In the genomic region with DNA sequence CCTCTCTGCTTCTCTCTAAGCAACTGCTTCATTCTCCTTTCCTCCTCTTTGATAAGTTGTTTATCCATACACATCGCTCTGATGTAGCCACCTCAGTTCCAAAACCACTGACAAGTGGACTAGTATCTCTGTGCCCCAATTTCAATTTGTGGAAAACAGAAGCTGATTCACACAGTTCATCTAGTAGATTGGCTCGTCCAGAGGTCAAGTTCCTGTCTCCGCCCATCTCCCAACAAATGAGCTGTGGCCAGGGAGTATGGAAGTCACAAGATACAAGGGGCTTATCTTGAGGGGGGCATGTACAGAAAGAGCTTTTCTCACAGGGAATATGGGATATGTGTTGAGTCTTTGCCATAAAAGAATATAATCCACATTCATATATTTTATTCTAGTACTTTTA, we compare ENCODE assay signal across 37 cellular contexts.
"Had no signal": no experiment of that assay in that cellular context is flagged by ENCODE, and none has a peak within 500 bp of the region (broad histone marks: within the 10 kb centered on the region; RNA-seq: fewer than 3 reads in every experiment).

No MANE protein-coding gene starts in this region.

- FAIRE-seq: bronchial epithelial cell had no signal

- H3K27me3 Mint-ChIP-seq: activated CD4-positive, alpha-beta T cell treated with anti-CD3 and anti-CD28 coated beads, Interleukin-2, amount 10 ng/mL, durations not matched to agents 7 days and 5 days; activated naive CD4-positive, alpha-beta T cell treated with anti-CD3 and anti-CD28 coated beads, Interleukin-2, amount 50 U/mL, for 24 hours; activated naive CD8-positive, alpha-beta T cell treated with anti-CD3 and anti-CD28 coated beads, Interleukin-2, amount 50 U/mL, for 24 hours; activated T-cell treated with anti-CD3 and anti-CD28 coated beads, Interleukin-2, amount 50 U/mL, for 24 hours; central memory CD8-positive, alpha-beta T cell had no signal

- H3K4me1 Mint-ChIP-seq: activated CD4-positive, alpha-beta memory T cell treated with anti-CD3 and anti-CD28 coated beads, Interleukin-2, amount 10 ng/mL, durations not matched to agents 7 days and 5 days; activated CD4-positive, alpha-beta T cell treated with anti-CD3 and anti-CD28 coated beads for 36 hours; activated CD4-positive, alpha-beta T cell treated with anti-CD3 and anti-CD28 coated beads, Interleukin-2, amount 10 ng/mL, durations not matched to agents 7 days and 5 days; activated CD8-positive, alpha-beta memory T cell treated with anti-CD3 and anti-CD28 coated beads, Interleukin-2, amount 10 ng/mL, durations not matched to agents 7 days and 5 days; activated naive CD4-positive, alpha-beta T cell treated with anti-CD3 and anti-CD28 coated beads, Interleukin-2, amount 10 ng/mL, durations not matched to agents 7 days and 5 days; activated naive CD4-positive, alpha-beta T cell treated with anti-CD3 and anti-CD28 coated beads, Interleukin-2, amount 50 U/mL, for 24 hours; activated naive CD8-positive, alpha-beta T cell treated with anti-CD3 and anti-CD28 coated beads, Interleukin-2, amount 10 ng/mL, durations not matched to agents 7 days and 5 days; activated naive CD8-positive, alpha-beta T cell treated with anti-CD3 and anti-CD28 coated beads, Interleukin-2, amount 50 U/mL, for 24 hours; central memory CD8-positive, alpha-beta T cell had no signal

- ATAC-seq: activated CD4-positive, alpha-beta T cell treated with anti-CD3 and anti-CD28 coated beads for 36 hours; activated CD4-positive, CD25-positive, alpha-beta regulatory T cell treated with anti-CD3 and anti-CD28 coated beads, Interleukin-2, amount 50 U/mL, for 24 hours; activated CD8-positive, alpha-beta memory T cell treated with anti-CD3 and anti-CD28 coated beads, Interleukin-2, amount 10 ng/mL, durations not matched to agents 7 days and 5 days; activated CD8-positive, alpha-beta T cell treated with anti-CD3 and anti-CD28 coated beads, Interleukin-2, amount 10 ng/mL, durations not matched to agents 7 days and 5 days; activated naive CD8-positive, alpha-beta T cell treated with anti-CD3 and anti-CD28 coated beads, Interleukin-2, amount 50 U/mL, for 24 hours; WTC11 had no signal

- H3K9me3 Mint-ChIP-seq: activated CD4-positive, alpha-beta memory T cell treated with anti-CD3 and anti-CD28 coated beads, Interleukin-2, amount 10 ng/mL, durations not matched to agents 7 days and 5 days; activated CD4-positive, alpha-beta T cell treated with anti-CD3 and anti-CD28 coated beads, Interleukin-2, amount 10 ng/mL, durations not matched to agents 7 days and 5 days; activated naive CD4-positive, alpha-beta T cell treated with anti-CD3 and anti-CD28 coated beads, Interleukin-2, amount 10 ng/mL, durations not matched to agents 7 days and 5 days; activated naive CD4-positive, alpha-beta T cell treated with anti-CD3 and anti-CD28 coated beads, Interleukin-2, amount 50 U/mL, for 24 hours; activated naive CD8-positive, alpha-beta T cell treated with anti-CD3 and anti-CD28 coated beads, Interleukin-2, amount 10 ng/mL, durations not matched to agents 7 days and 5 days; activated naive CD8-positive, alpha-beta T cell treated with anti-CD3 and anti-CD28 coated beads, Interleukin-2, amount 50 U/mL, for 24 hours; activated T-cell treated with anti-CD3 and anti-CD28 coated beads, Interleukin-2, amount 50 U/mL, for 24 hours; activated T-helper 2 cell treated with anti-CD3 and anti-CD28 coated beads, Interferon-gamma antibody, Interleukin-2, Interleukin-4, amounts not matched to agents 10 μg/mL and 5 μg/mL and 100 μg/mL, durations not matched to agents 14 hours and 24 hours and 36 hours; central memory CD8-positive, alpha-beta T cell; T-helper 2 cell treated with Interferon-gamma antibody and Interleukin-4, amounts not matched to agents 5 μg/mL and 100 μg/mL, for 36 hours had no signal

- H3K27ac ChIP-seq: ascending aorta, cardiac muscle cell, WERI-Rb-1 had no signal

- H3K4me3 ChIP-seq: ascending aorta, cardiac muscle cell had no signal

- H3K27ac Mint-ChIP-seq: activated CD4-positive, alpha-beta memory T cell treated with anti-CD3 and anti-CD28 coated beads, Interleukin-2, amount 10 ng/mL, durations not matched to agents 7 days and 5 days; activated CD4-positive, alpha-beta T cell treated with anti-CD3 and anti-CD28 coated beads for 36 hours; activated CD4-positive, alpha-beta T cell treated with anti-CD3 and anti-CD28 coated beads, Interleukin-2, amount 10 ng/mL, durations not matched to agents 7 days and 5 days; activated CD8-positive, alpha-beta memory T cell treated with anti-CD3 and anti-CD28 coated beads, Interleukin-2, amount 10 ng/mL, durations not matched to agents 7 days and 5 days; activated CD8-positive, alpha-beta T cell treated with anti-CD3 and anti-CD28 coated beads, Interleukin-2, amount 10 ng/mL, durations not matched to agents 7 days and 5 days; activated naive CD4-positive, alpha-beta T cell treated with anti-CD3 and anti-CD28 coated beads, Interleukin-2, amount 10 ng/mL, durations not matched to agents 7 days and 5 days; activated naive CD4-positive, alpha-beta T cell treated with anti-CD3 and anti-CD28 coated beads, Interleukin-2, amount 50 U/mL, for 24 hours; activated naive CD8-positive, alpha-beta T cell; activated naive CD8-positive, alpha-beta T cell treated with anti-CD3 and anti-CD28 coated beads, Interleukin-2, amount 10 ng/mL, durations not matched to agents 7 days and 5 days; activated naive CD8-positive, alpha-beta T cell treated with anti-CD3 and anti-CD28 coated beads, Interleukin-2, amount 50 U/mL, for 24 hours; activated T-cell treated with anti-CD3 and anti-CD28 coated beads, Interleukin-2, amount 50 U/mL, for 24 hours; activated T-helper 2 cell treated with anti-CD3 and anti-CD28 coated beads, Interferon-gamma antibody, Interleukin-2, Interleukin-4, amounts not matched to agents 10 μg/mL and 5 μg/mL and 100 μg/mL, durations not matched to agents 14 hours and 24 hours and 36 hours; brain; T-helper 2 cell treated with Interferon-gamma antibody and Interleukin-4, amounts not matched to agents 5 μg/mL and 100 μg/mL, for 36 hours; WTC11 had no signal

- H3K36me3 ChIP-seq: ascending aorta, cardiac muscle cell, WERI-Rb-1 had no signal

- H3K9me3 ChIP-seq: ascending aorta had no signal

- H3K27me3 ChIP-seq: ascending aorta, cardiac muscle cell had no signal

- DNase-seq: activated CD4-positive, alpha-beta memory T cell treated with anti-CD3 and anti-CD28 coated beads, Interleukin-2, amount 10 ng/mL, durations not matched to agents 7 days and 5 days; activated CD4-positive, alpha-beta T cell treated with anti-CD3 and anti-CD28 coated beads for 1 hour; activated CD4-positive, alpha-beta T cell treated with anti-CD3 and anti-CD28 coated beads for 36 hours; activated CD4-positive, alpha-beta T cell treated with anti-CD3 and anti-CD28 coated beads for 48 hours; activated CD4-positive, alpha-beta T cell treated with anti-CD3 and anti-CD28 coated beads, Interleukin-2, amount 10 ng/mL, durations not matched to agents 7 days and 5 days; activated CD4-positive, alpha-beta T cell treated with anti-CD3 and anti-CD28 coated beads, Interleukin-2, amount 50 U/mL, for 48 hours; activated CD4-positive, CD25-positive, alpha-beta regulatory T cell; activated CD8-positive, alpha-beta memory T cell treated with anti-CD3 and anti-CD28 coated beads for 24 hours; activated CD8-positive, alpha-beta memory T cell treated with anti-CD3 and anti-CD28 coated beads, Interleukin-2, amount 10 ng/mL, durations not matched to agents 7 days and 5 days; activated CD8-positive, alpha-beta memory T cell treated with anti-CD3 and anti-CD28 coated beads, Interleukin-2, amount 50 U/mL, for 48 hours; activated CD8-positive, alpha-beta T cell treated with anti-CD3 and anti-CD28 coated beads, Interleukin-2, amount 10 ng/mL, durations not matched to agents 7 days and 5 days; activated effector memory CD4-positive, alpha-beta T cell treated with Interleukin-2 at 50 U/mL for 16 hours; activated gamma-delta T cell; activated naive CD4-positive, alpha-beta T cell treated with anti-CD3 and anti-CD28 coated beads, Interleukin-2, amount 10 ng/mL, durations not matched to agents 7 days and 5 days; activated naive CD4-positive, alpha-beta T cell treated with Interleukin-2 at 50 U/mL for 16 hours; activated naive CD8-positive, alpha-beta T cell treated with anti-CD3 and anti-CD28 coated beads, Interleukin-2, amount 10 ng/mL, durations not matched to agents 7 days and 5 days; activated naive CD8-positive, alpha-beta T cell treated with anti-CD3 and anti-CD28 coated beads, Interleukin-2, amount 50 U/mL, for 24 hours; activated T-cell treated with anti-CD3 and anti-CD28 coated beads, Interleukin-2, amount 50 U/mL, for 24 hours; activated T-cell treated with anti-CD3 and anti-CD28 coated beads, Interleukin-2, amount 50 U/mL, for 48 hours; amygdala; anterior cingulate cortex; caudate nucleus; cerebellar nuclear complex; T-helper 2 cell; T-helper 9 cell; WERI-Rb-1 had no signal

- H3K4me3 Mint-ChIP-seq: activated CD4-positive, alpha-beta memory T cell treated with anti-CD3 and anti-CD28 coated beads, Interleukin-2, amount 10 ng/mL, durations not matched to agents 7 days and 5 days; activated CD4-positive, alpha-beta T cell treated with anti-CD3 and anti-CD28 coated beads for 36 hours; activated CD4-positive, alpha-beta T cell treated with anti-CD3 and anti-CD28 coated beads, Interleukin-2, amount 10 ng/mL, durations not matched to agents 7 days and 5 days; activated CD8-positive, alpha-beta memory T cell treated with anti-CD3 and anti-CD28 coated beads, Interleukin-2, amount 10 ng/mL, durations not matched to agents 7 days and 5 days; activated CD8-positive, alpha-beta T cell treated with anti-CD3 and anti-CD28 coated beads, Interleukin-2, amount 10 ng/mL, durations not matched to agents 7 days and 5 days; activated naive CD4-positive, alpha-beta T cell treated with anti-CD3 and anti-CD28 coated beads, Interleukin-2, amount 10 ng/mL, durations not matched to agents 7 days and 5 days; activated naive CD4-positive, alpha-beta T cell treated with anti-CD3 and anti-CD28 coated beads, Interleukin-2, amount 50 U/mL, for 24 hours; activated naive CD8-positive, alpha-beta T cell; activated naive CD8-positive, alpha-beta T cell treated with anti-CD3 and anti-CD28 coated beads, Interleukin-2, amount 10 ng/mL, durations not matched to agents 7 days and 5 days; activated naive CD8-positive, alpha-beta T cell treated with anti-CD3 and anti-CD28 coated beads, Interleukin-2, amount 50 U/mL, for 24 hours; activated T-cell treated with anti-CD3 and anti-CD28 coated beads, Interleukin-2, amount 50 U/mL, for 24 hours; brain; central memory CD8-positive, alpha-beta T cell; T-helper 2 cell treated with Interferon-gamma antibody and Interleukin-4, amounts not matched to agents 5 μg/mL and 100 μg/mL, for 36 hours; WTC11 had no signal

- H3K36me3 Mint-ChIP-seq: activated CD8-positive, alpha-beta memory T cell treated with anti-CD3 and anti-CD28 coated beads, Interleukin-2, amount 10 ng/mL, durations not matched to agents 7 days and 5 days; activated naive CD4-positive, alpha-beta T cell treated with anti-CD3 and anti-CD28 coated beads, Interleukin-2, amount 10 ng/mL, durations not matched to agents 7 days and 5 days; activated naive CD4-positive, alpha-beta T cell treated with anti-CD3 and anti-CD28 coated beads, Interleukin-2, amount 50 U/mL, for 24 hours; brain had no signal
